In genomic region chr10:86190291-86190690, GRCh38 we compare ENCODE assay signal across 30 cellular contexts.
"Had no signal": no experiment of that assay in that cellular context is flagged by ENCODE, and none has a peak within 500 bp of the region (broad histone marks: within the 10 kb centered on the region; RNA-seq: fewer than 3 reads in every experiment).

No MANE protein-coding gene starts in this region.

- H3K27ac ChIP-seq: heart left ventricle, left lung, lower lobe of right lung, neural progenitor cell, ovary, prostate gland, sigmoid colon, thoracic aorta, tibial artery, uterus had no signal

- H3K4me1 ChIP-seq: heart left ventricle, left lung, lower lobe of right lung, neural progenitor cell, prostate gland, sigmoid colon, uterus had no signal

- H3K36me3 ChIP-seq: heart left ventricle, left lung, lower lobe of right lung, neural progenitor cell, ovary, prostate gland, sigmoid colon, thoracic aorta, tibial artery, uterus had no signal

- H3K4me3 ChIP-seq: heart left ventricle, left lung, lower lobe of right lung, neural progenitor cell, ovary, prostate gland, sigmoid colon, thoracic aorta, tibial artery, uterus had no signal

- DNase-seq: heart left ventricle; hypothalamus; immature natural killer cell; kidney; left colon; left lung; lower lobe of right lung; mammary epithelial cell; mesenchymal stem cell; naive B cell; natural killer cell; nephron progenitor cell; retina; right cardiac atrium; sigmoid colon; small intestine; stimulated activated CD4-positive, alpha-beta T cell treated with anti-CD3 and anti-CD28 coated beads, Interleukin-1b, Interleukin-23, amount 100 ng/mL, for 48 hours; stimulated activated CD4-positive, alpha-beta T cell treated with anti-CD3 and anti-CD28 coated beads, Interleukin-2, amount 100 ng/mL, for 48 hours; stimulated activated CD4-positive, alpha-beta T cell treated with anti-CD3 and anti-CD28 coated beads, Interleukin-4, amount 100 ng/mL, for 4 hours; stimulated activated CD8-positive, alpha-beta memory T cell treated with anti-CD3 and anti-CD28 coated beads, Interleukin-4, amount 100 ng/mL, for 48 hours; stimulated activated naive CD4-positive, alpha-beta T cell treated with Interleukin-2 at 50 U/mL for 16 hours; stimulated activated naive CD8-positive, alpha-beta T cell treated with anti-CD3 and anti-CD28 coated beads, Interleukin-15, amount 100 ng/mL, for 72 hours; trophoblast cell had no signal

- ATAC-seq: heart left ventricle; left colon; left lung; lower lobe of right lung; natural killer cell; right cardiac atrium; stimulated activated memory B cell treated with anti-CD40 and anti-IgM and Interleukin-4, amounts not matched to agents 10 μg/mL and 1 μg/mL and 100 μg/mL, for 72 hours; stimulated activated naive CD8-positive, alpha-beta T cell treated with anti-CD3 and anti-CD28 coated beads, Interleukin-15, amount 100 ng/mL, for 72 hours had no signal

- H3K27me3 ChIP-seq: heart left ventricle, left lung, neural progenitor cell, ovary, sigmoid colon, tibial artery, uterus had no signal

- H3K9me3 ChIP-seq: left lung, lower lobe of right lung, ovary, prostate gland, thoracic aorta, tibial artery, uterus had no signal
